1 cellular context compared by ENCODE assay signal in the genomic region with DNA sequence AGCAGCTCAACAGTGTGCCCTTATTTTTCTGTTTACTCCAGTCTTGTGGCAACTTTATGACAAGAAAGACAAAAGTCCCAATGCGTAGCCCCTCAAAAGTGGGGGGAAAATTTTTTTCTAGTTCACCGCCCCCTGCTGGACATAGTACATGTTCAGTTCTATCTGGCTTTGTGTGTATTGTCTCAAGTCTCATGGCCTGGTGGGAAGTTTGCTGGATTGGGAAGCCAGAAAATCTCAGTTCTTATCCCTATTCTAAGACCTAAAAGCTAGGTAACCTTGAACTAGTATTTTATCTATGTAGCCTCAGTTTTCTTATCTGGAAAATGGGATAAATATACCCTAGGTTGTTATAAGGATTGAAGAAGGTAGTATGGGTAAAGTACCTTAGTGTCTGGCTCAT.
TF ChIP-seq lines count a peak whose summit lies in the region.

No MANE protein-coding gene starts in this region.

TF ChIP-seq in endothelial cell of umbilical vein, 7 proteins besides CTCF, POLR2A, EP300 and RAD21:
- TF ChIP-seq EZH2 (IDR thresholded peaks at IDR 0.05; ENCODE audit: borderline replicate concordance, low read depth, low read length, severe bottlenecking) (no peak), FOS (IDR thresholded peaks at IDR 0.05; ENCODE audit: borderline replicate concordance, insufficient read depth, low read length) (no peak), JUN (IDR thresholded peaks at IDR 0.05; ENCODE audit: borderline replicate concordance, insufficient read depth, insufficient read length, low read depth) (no peak), GATA2 (IDR thresholded peaks at IDR 0.05; ENCODE audit: insufficient read depth, insufficient read length, low read depth, low read length) (no peak), POLR2AphosphoS5 (IDR thresholded peaks at IDR 0.05; ENCODE audit: insufficient read depth, low read depth, low read length) (no peak), MYC (IDR thresholded peaks at IDR 0.05; ENCODE audit: low read depth, low read length) (no peak)
- TF ChIP-seq, protein P1, sequence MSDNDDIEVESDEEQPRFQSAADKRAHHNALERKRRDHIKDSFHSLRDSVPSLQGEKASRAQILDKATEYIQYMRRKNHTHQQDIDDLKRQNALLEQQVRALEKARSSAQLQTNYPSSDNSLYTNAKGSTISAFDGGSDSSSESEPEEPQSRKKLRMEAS (IDR thresholded peaks at IDR 0.05; ENCODE audit: insufficient read depth, insufficient read length) = no peak
